35 cellular contexts compared by ENCODE assay signal in the genomic region with DNA sequence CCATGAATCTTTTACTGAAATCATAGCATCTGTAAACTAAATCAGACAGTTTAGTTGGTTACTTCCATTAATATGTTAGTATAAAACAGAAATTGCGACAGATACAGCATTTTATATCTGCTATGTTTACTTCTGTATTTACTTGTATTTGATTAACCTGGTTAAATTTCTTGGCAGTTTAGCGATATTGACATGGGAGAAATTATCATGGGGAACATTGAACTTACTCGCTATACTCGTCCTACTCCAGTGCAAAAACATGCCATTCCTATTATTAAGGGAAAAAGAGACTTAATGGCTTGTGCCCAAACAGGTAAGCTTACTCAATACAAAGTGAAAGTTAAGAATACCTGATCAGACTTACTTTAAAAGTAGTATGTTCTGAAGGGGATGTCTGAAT. TPM values are rescaled to one million over a fixed set of nuclear protein-coding genes. Genes with fewer than 3 reads are reported as not detected.
"Had no signal": no experiment of that assay in that cellular context is flagged by ENCODE, and none has a peak within 500 bp of the region (broad histone marks: within the 10 kb centered on the region; RNA-seq: fewer than 3 reads in every experiment).

No MANE protein-coding gene starts in this region.

- DNase-seq: Karpas-422, Kasumi-1, MG63, MM.1S, MV-4-11, NCI-H1048, NCI-H1092, NCI-H1092 treated with DMSO at 0.1 percent for 48 hours, NCI-H1105, NCI-H1105 treated with DMSO at 0.1 percent for 48 hours, NCI-H1417, NCI-H1417 treated with DMSO at 0.1 percent for 48 hours, NCI-H1436, NCI-H1436 treated with DMSO at 0.1 percent for 48 hours, NCI-H146, NCI-H1694, NCI-H1694 treated with DMSO at 0.1 percent for 48 hours, NCI-H187, NCI-H187 treated with DMSO at 0.1 percent for 48 hours, NCI-H1930, NCI-H2029, NCI-H2029 treated with DMSO at 0.1 percent for 48 hours, NCI-H2081, NCI-H2081 treated with DMSO at 0.1 percent for 48 hours, NCI-H2107, NCI-H2171, NCI-H2171 treated with DMSO at 0.1 percent for 48 hours, NCI-H2227 treated with DMSO at 0.1 percent for 48 hours, NCI-H226, NCI-H345, NCI-H446, NCI-H446 treated with DMSO at 0.1 percent for 48 hours, NCI-H510A, NCI-H510A treated with DMSO at 0.1 percent for 48 hours had no signal

RNA-seq across cellular contexts. Expression of gene DDX3Y, which starts 8.9 kb away (rescaled TPM):
- total RNA-seq: MCF 10A had no signal
